12 cellular contexts compared by ENCODE assay signal in the genomic region with DNA sequence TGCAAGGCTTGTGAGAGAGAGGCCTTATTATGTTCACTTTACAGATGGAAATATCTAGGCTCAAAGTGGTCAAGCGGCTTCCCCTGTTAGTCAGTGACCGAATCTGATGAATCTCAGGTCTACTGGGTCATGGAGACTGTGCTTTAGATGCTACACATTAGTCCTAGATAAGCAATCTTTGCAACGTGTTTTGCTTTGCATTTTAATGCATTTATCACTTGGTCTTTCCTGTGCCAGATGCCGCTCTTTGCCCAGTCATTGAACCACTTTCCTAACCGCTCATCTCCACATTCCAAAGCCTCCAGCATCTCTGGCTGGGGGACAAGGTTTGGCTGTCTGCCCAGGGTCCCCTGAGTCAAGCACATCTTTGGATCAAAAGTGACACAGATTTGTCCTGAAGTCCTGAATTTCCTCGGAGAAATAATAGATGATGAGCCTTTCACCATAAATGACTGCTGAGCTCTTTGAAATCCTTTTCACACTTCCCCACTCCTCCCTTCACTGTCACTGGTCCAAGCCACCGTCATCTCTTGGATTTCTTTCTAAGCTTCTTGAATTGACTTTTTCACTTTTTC.
DNase-seq lines count a peak whose midpoint lies in the region; ATAC-seq and TF ChIP-seq lines count a peak whose summit lies in the region.
"Had no signal": no experiment of that assay in that cellular context is flagged by ENCODE, and none has a peak within 500 bp of the region (broad histone marks: within the 10 kb centered on the region; RNA-seq: fewer than 3 reads in every experiment).

No MANE protein-coding gene starts in this region.

- 59% methylated on average over 7 of the region's 7 CpGs for WGBS in prostate gland

- intact Hi-C loops in prostate gland (cut with DNase I) = no loop called here
- intact Hi-C loops in cardiac septum (cut with DNase I) = no loop called here

- H3K9ac ChIP-seq in BLaER1 = no peak overlapping the region

- H3K27ac ChIP-seq in BLaER1 (no peak overlapping the region), prostate gland (no peak overlapping the region)
- H3K27ac ChIP-seq: gastrocnemius medialis, HL-60 had no signal

- H3K4me1 ChIP-seq in BLaER1 = peaks cover 24% of the 10 kb centered on the region
- H3K4me1 ChIP-seq in prostate gland (replicated peaks) = no peaks in the 10 kb centered on the region
- H3K4me1 ChIP-seq: gastrocnemius medialis had no signal

- DNase-seq in LHCN-M2 (ENCODE audit: low read depth) = peak; percentile 52
- DNase-seq in astrocyte of the cerebellum (ENCODE audit: low read depth) = peak; percentile 55
- DNase-seq in kidney tubule cell (ENCODE audit: low spot score) = peak; percentile 29
- DNase-seq in prostate gland (ENCODE audit: low spot score) = no peak
- no peak for DNase-seq in cardiac septum (ENCODE audit: low spot score)
- DNase-seq: gastrocnemius medialis, MM.1S, NCI-H2171 treated with DMSO at 0.1 percent for 48 hours had no signal

- H3K27me3 ChIP-seq in BLaER1 (no peaks in the 10 kb centered on the region), prostate gland (replicated peaks; ENCODE audit: insufficient read depth) (no peaks in the 10 kb centered on the region)
- H3K27me3 ChIP-seq: gastrocnemius medialis had no signal

- H3K9me3 ChIP-seq in BLaER1 = no peaks in the 10 kb centered on the region; the same call in 1 of the 2 replicates
- H3K9me3 ChIP-seq in prostate gland = no peaks in the 10 kb centered on the region
- H3K9me3 ChIP-seq: gastrocnemius medialis had no signal

- H3K36me3 ChIP-seq in BLaER1 (no peaks in the 10 kb centered on the region), prostate gland (no peaks in the 10 kb centered on the region)
- H3K36me3 ChIP-seq: gastrocnemius medialis had no signal

- H4K20me1 ChIP-seq in BLaER1 = no peaks in the 10 kb centered on the region

- in situ Hi-C loops in astrocyte of the cerebellum (cut with HindIII; ENCODE audit: low sequenced_read_pairs) = no loop called here

- TF ChIP-seq POLR2A in prostate gland (IDR thresholded peaks at IDR 0.05) = no peak

- H3K4me2 ChIP-seq in BLaER1 = 0 out of 2 replicates have a peak overlapping the region, but pooled peaks have one; percentile 7

- ATAC-seq in HG02870 (IDR thresholded peaks at IDR 0.05; ENCODE audit: unreplicated experiment) = no peak
- no peak for ATAC-seq in HG02885 (IDR thresholded peaks at IDR 0.05; ENCODE audit: poor library complexity, unreplicated experiment)
- ATAC-seq: gastrocnemius medialis had no signal

- TF ChIP-seq CTCF in astrocyte of the cerebellum (IDR thresholded peaks at IDR 0.05; ENCODE audit: low read depth, low read length, missing control alignments) = no peak
- no peak for TF ChIP-seq CTCF in prostate gland (IDR thresholded peaks at IDR 0.05)

- H3K4me3 ChIP-seq in BLaER1 (no peak overlapping the region), astrocyte of the cerebellum (ENCODE audit: low read depth, low read length) (no peak overlapping the region), prostate gland (no peak overlapping the region)
- H3K4me3 ChIP-seq: gastrocnemius medialis had no signal

Comparison
In these comparisons a context has a peak if more than half of its experiments do, and no peak if none do; other contexts are left out.
1. DNase-seq: peak in LHCN-M2 (single experiment), astrocyte of the cerebellum (single experiment) and kidney tubule cell (single experiment); none in prostate gland (single experiment) and cardiac septum (single experiment).